8 cellular contexts compared by ENCODE assay signal in the genomic region with DNA sequence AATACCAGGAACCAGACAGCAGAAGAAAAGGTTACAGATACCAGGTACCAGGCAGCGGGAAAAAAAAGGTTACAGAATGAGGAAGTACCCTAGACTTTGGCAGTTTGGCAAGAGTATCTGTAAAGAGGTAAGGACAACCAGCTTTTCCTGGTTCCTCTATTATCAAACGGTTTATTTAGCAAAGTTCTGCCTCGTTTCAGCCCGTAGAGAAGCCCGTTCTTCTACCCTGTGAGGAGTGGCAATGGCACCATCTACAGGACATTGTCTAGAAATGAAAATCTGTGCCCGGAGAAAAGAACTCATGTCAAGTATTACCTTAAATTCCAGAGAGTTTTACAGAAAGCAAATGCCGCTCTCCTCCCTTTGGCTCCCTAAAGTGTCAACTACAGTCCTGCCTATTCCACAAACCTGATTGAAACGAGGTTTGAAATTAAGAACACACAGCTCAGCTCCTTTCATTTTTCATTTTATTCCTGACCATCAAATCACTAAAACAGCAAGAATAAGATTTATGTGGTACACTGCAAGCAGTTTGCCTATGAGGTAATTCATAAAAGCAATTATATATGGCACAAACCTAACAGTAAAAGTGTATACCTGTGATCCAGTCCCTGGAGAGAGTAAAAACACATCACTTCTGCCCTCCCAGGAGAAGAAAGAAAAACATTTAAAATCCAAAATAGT.
DNase-seq lines count a peak whose midpoint lies in the region; ATAC-seq, FAIRE-seq and TF ChIP-seq lines count a peak whose summit lies in the region.

No MANE protein-coding gene starts in this region.

- H3K79me2 ChIP-seq in PC-3 (ENCODE audit: low read length) = no peaks in the 10 kb centered on the region

- no peak overlapping the region for H3K4me3 ChIP-seq in PC-3 (ENCODE audit: low read length)

- DNase-seq in CD1c-positive myeloid dendritic cell (ENCODE audit: extremely low spot score) (peak; percentile 67), PC-3 (peak; percentile 70), naive B cell (peak; percentile 49), NCI-H1436 (lab: John Stamatoyannopoulos, UW) (no peak), GOT3 (lab: John Stamatoyannopoulos, UW) (no peak), NCI-H2171 (lab: John Stamatoyannopoulos, UW) (no peak)

- CTCF ChIA-PET in PC-3 (lab: Charles Lee) = no interaction called here

- H3F3A ChIP-seq in PC-3 (ENCODE audit: low read length, unreplicated experiment) = no peaks in the 10 kb centered on the region

- H3K27ac Mint-ChIP-seq in naive B cell = peak overlapping the region in 1 of 6 donors; percentile 17

- no peak overlapping the region for H3K9ac ChIP-seq in PC-3 (ENCODE audit: low read length)

- H3K9me3 Mint-ChIP-seq in naive B cell = peaks cover 0 to 6% (median 0%) of the 10 kb centered on the region in 7 donors

- FAIRE-seq in endometrium (lab: Jason Lieb, UNC) = peak; percentile 79

- no peak overlapping the region for H3K4me3 Mint-ChIP-seq in naive B cell

- no peak overlapping the region for H2AFZ ChIP-seq in PC-3 (ENCODE audit: low read length)

- ATAC-seq in HG03159 (IDR thresholded peaks at IDR 0.05; ENCODE audit: unreplicated experiment) (peak; percentile 48), PC-3 (peak; percentile 77), naive B cell (ENCODE audit: low read depth in 2 of 2) (peak; percentile 99 to 100)

- intact Hi-C loops in PC-3 (cut with micrococcal nuclease) = loop anchor here (10.0 kb wide), 1 partner anchor 564 kb away; no protein-coding TSS in a partner anchor

- no peaks in the 10 kb centered on the region for H3K9me3 ChIP-seq in PC-3 (ENCODE audit: low read length)

- no peaks in the 10 kb centered on the region for H3K36me3 ChIP-seq in PC-3 (ENCODE audit: low read depth, low read length)

- no peak overlapping the region for H3K4me2 ChIP-seq in PC-3 (ENCODE audit: low read length)

- peaks cover 0 to 16% (median 0%) of the 10 kb centered on the region in 3 donors for H3K27me3 Mint-ChIP-seq in naive B cell

- no peaks in the 10 kb centered on the region for H3K4me1 ChIP-seq in PC-3 (ENCODE audit: insufficient read depth, low read length)

- no peak overlapping the region for H3K27ac ChIP-seq in PC-3 (ENCODE audit: low read length)

- no peaks in the 10 kb centered on the region for H4K20me1 ChIP-seq in PC-3 (ENCODE audit: low read length)

- no peaks in the 10 kb centered on the region for H3K9me2 ChIP-seq in PC-3 (replicated peaks; ENCODE audit: low read length)

- POLR2A ChIA-PET in PC-3 (lab: Charles Lee; ENCODE audit: unreplicated experiment) = no interaction called here

- peaks cover 0 to 12% (median 4%) of the 10 kb centered on the region in 3 donors for H3K4me1 Mint-ChIP-seq in naive B cell

- BruUV-seq in PC-3 (replicated peaks; lab: Mats Ljungman, UMichigan) = no TSS peak

- H3K27me3 ChIP-seq in PC-3 (ENCODE audit: low read length) = peaks cover 13% of the 10 kb centered on the region

- no peaks in the 10 kb centered on the region for H3K36me3 Mint-ChIP-seq in naive B cell

- peak; percentile 67 for TF ChIP-seq CTCF in PC-3 (conservative IDR thresholded peaks at IDR 0.05; ENCODE audit: low read depth, low read length)

Comparison
In these comparisons a context has a peak if more than half of its experiments do, and no peak if none do; other contexts are left out.
1. DNase-seq: peak in CD1c-positive myeloid dendritic cell (single experiment), PC-3 (single experiment) and naive B cell (single experiment); none in NCI-H1436 (single experiment), GOT3 (single experiment) and NCI-H2171 (single experiment).
2. ATAC-seq: peak in every context shown above with its lines; median percentile 100 in naive B cell; 77 in PC-3; 48 in HG03159.